ENCODE assay signal across 1 cellular context in genomic region chr5:180908400-180908799, GRCh38.
A peak's percentile ranks its signal among the peaks of the same experiment; 100 is the strongest.
TF ChIP-seq lines count a peak whose summit lies in the region.

No MANE protein-coding gene starts in this region.

TF ChIP-seq in K562, 482 proteins besides CTCF, POLR2A, EP300 and RAD21:
- TF ChIP-seq YY1 (IDR thresholded peaks at IDR 0.05; ENCODE audit: borderline replicate concordance in 1 of 3, control insufficient read depth in 1 of 3, extremely low read depth in 1 of 3, insufficient read depth in 3 of 3, insufficient read length in 1 of 3, insufficient replicate concordance in 2 of 3, low read depth in 1 of 3, low read length in 2 of 3) (peak in 1 of 3 experiments; percentile 22), CBFA2T3 (IDR thresholded peaks at IDR 0.05) (0 out of 2 replicates have a peak, but pooled peaks have one; percentile 5), PATZ1 (CRISPR knock-in tag; IDR thresholded peaks at IDR 0.05; ENCODE audit: borderline replicate concordance) (no peak)
